In genomic region chr15:47965297-47965696, GRCh38 we compare ENCODE assay signal across 21 cellular contexts.
"Had no signal": no experiment of that assay in that cellular context is flagged by ENCODE, and none has a peak within 500 bp of the region (broad histone marks: within the 10 kb centered on the region; RNA-seq: fewer than 3 reads in every experiment).

No MANE protein-coding gene starts in this region.

- H3K27ac ChIP-seq: prostate gland, right atrium auricular region, stomach, thyroid gland, vagina had no signal

- H3K9me3 ChIP-seq: prostate gland, right atrium auricular region, stomach, thyroid gland, vagina had no signal

- DNase-seq: cortex of kidney; effector memory CD8-positive, alpha-beta T cell; head of caudate nucleus; kidney; naive thymus-derived CD4-positive, alpha-beta T cell; nucleus accumbens; stimulated activated CD4-positive, alpha-beta T cell treated with anti-CD3 and anti-CD28 coated beads, Interleukin-12 subunit alpha, Interleukin-12 subunit beta, amount 100 ng/mL, for 4 hours; stimulated activated CD4-positive, alpha-beta T cell treated with anti-CD3 and anti-CD28 coated beads, Interleukin-1b, Interleukin-23, amount 100 ng/mL, for 48 hours; stimulated activated CD4-positive, alpha-beta T cell treated with anti-CD3 and anti-CD28 coated beads, Interleukin-4, amount 100 ng/mL, for 1 hour; stimulated activated CD8-positive, alpha-beta memory T cell treated with anti-CD3 and anti-CD28 coated beads, Interleukin-4, amount 100 ng/mL, for 48 hours; stimulated activated naive CD4-positive, alpha-beta T cell treated with Interleukin-2 at 50 U/mL for 16 hours; stomach; thyroid gland; trophoblast cell had no signal

- H3K4me1 ChIP-seq: prostate gland, right atrium auricular region, stomach, thyroid gland had no signal

- H3K4me3 ChIP-seq: lung, prostate gland, right atrium auricular region, smooth muscle cell, stomach, thyroid gland, vagina had no signal

- H3K4me2 ChIP-seq: smooth muscle cell had no signal

- H3K27me3 ChIP-seq: right atrium auricular region, stomach, thyroid gland, vagina had no signal

- H3K36me3 ChIP-seq: prostate gland, right atrium auricular region, stomach, thyroid gland, vagina had no signal

- ATAC-seq: effector memory CD8-positive, alpha-beta T cell; left lobe of liver; naive thymus-derived CD4-positive, alpha-beta T cell; sciatic nerve had no signal
